In the genomic region with DNA sequence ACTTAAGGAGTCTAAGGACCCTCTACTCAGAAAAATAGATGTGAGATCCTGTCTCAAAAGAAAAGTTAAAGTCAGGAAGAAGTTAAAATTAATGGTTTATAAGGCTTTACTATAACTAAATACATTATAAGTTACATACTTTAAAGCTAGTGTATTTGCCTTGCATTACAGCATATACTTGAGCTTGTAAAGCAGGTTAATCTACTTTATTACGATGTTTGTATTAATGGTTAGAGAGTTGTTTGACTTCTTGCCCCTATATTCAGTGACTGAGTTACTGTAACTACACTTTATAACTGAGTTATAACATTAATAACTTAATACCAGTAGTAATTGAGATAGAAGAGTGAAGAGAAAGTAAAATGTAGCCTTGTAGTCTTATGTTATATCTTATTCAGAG, we compare ENCODE assay signal across 14 cellular contexts. TPM values are rescaled to one million over a fixed set of nuclear protein-coding genes. Genes with fewer than 3 reads are reported as not detected.
DNase-seq lines count a peak whose midpoint lies in the region; ATAC-seq, FAIRE-seq and TF ChIP-seq lines count a peak whose summit lies in the region.
"Had no signal": no experiment of that assay in that cellular context is flagged by ENCODE, and none has a peak within 500 bp of the region (broad histone marks: within the 10 kb centered on the region; RNA-seq: fewer than 3 reads in every experiment).

No MANE protein-coding gene starts in this region.

- no peaks in the 10 kb centered on the region for H3K27me3 Mint-ChIP-seq in activated naive CD4-positive, alpha-beta T cell treated with anti-CD3 and anti-CD28 coated beads, Interleukin-2, amount 10 ng/mL, durations not matched to agents 7 days and 5 days

- no peak for TF ChIP-seq POLR2A in stomach (IDR thresholded peaks at IDR 0.05)

- no peak for ATAC-seq in omental fat pad (ENCODE audit: low FRiP score)
- no peak for ATAC-seq in HG03457 (IDR thresholded peaks at IDR 0.05; ENCODE audit: unreplicated experiment)
- ATAC-seq: HCT116 had no signal

- H3K27me3 ChIP-seq in stomach = no peaks in the 10 kb centered on the region
- H3K27me3 ChIP-seq: brain microvascular endothelial cell, neural progenitor cell had no signal

- no peak for FAIRE-seq in kidney (lab: Jason Lieb, UNC)

- H3K36me3 Mint-ChIP-seq in activated naive CD4-positive, alpha-beta T cell treated with anti-CD3 and anti-CD28 coated beads, Interleukin-2, amount 10 ng/mL, durations not matched to agents 7 days and 5 days = peaks cover 18% of the 10 kb centered on the region

- no peaks in the 10 kb centered on the region for H3K9me3 Mint-ChIP-seq in activated naive CD4-positive, alpha-beta T cell treated with anti-CD3 and anti-CD28 coated beads, Interleukin-2, amount 10 ng/mL, durations not matched to agents 7 days and 5 days
- H3K9me3 Mint-ChIP-seq: neural progenitor cell had no signal

- H3K4me1 ChIP-seq in OCI-LY7 (ENCODE audit: insufficient read depth, low read length, poor library complexity, severe bottlenecking) (peaks cover 66% of the 10 kb centered on the region), kidney (ENCODE audit: control insufficient read depth in 1 of 2, insufficient read depth in 1 of 2, low read depth in 1 of 2, low read length in 2 of 2) (peaks cover 7 to 27% of the 10 kb centered on the region in 2 donors), stomach (peaks cover 34 to 85% (median 62%) of the 10 kb centered on the region in 4 donors)

- peaks cover 53% of the 10 kb centered on the region for H3K36me3 ChIP-seq in OCI-LY7 (ENCODE audit: insufficient read depth, low read length)
- peaks cover 6 to 10% of the 10 kb centered on the region in 2 donors for H3K36me3 ChIP-seq in kidney (ENCODE audit: control insufficient read depth in 1 of 2, insufficient read depth in 2 of 2, low read length in 2 of 2)
- peaks cover 13 to 34% (median 30%) of the 10 kb centered on the region in 4 donors for H3K36me3 ChIP-seq in stomach
- H3K36me3 ChIP-seq: neural progenitor cell had no signal

- no peak overlapping the region for H3K4me3 Mint-ChIP-seq in activated naive CD4-positive, alpha-beta T cell treated with anti-CD3 and anti-CD28 coated beads, Interleukin-2, amount 10 ng/mL, durations not matched to agents 7 days and 5 days
- H3K4me3 Mint-ChIP-seq: neural progenitor cell had no signal

- H2AFZ ChIP-seq in OCI-LY7 (ENCODE audit: low read length) = no peak overlapping the region
- H2AFZ ChIP-seq: neural progenitor cell had no signal

- intact Hi-C loops in OCI-LY7 (cut with micrococcal nuclease; ENCODE audit: unreplicated experiment) = loop anchor here (1.0 kb wide), 1 partner anchor 23 kb away; the partner anchor contains the start of gene CLTC
- intact Hi-C loops in kidney (cut with DNase I) = no loop called here
- intact Hi-C loops in stomach (cut with DNase I; ENCODE audit: low total_unique reads) = no loop called here

- H3K9ac ChIP-seq in kidney (ENCODE audit: low read length in 2 of 2) = no peak overlapping the region
- H3K9ac ChIP-seq: neural progenitor cell, SK-N-SH had no signal

- H3K4me3 ChIP-seq in OCI-LY7 (ENCODE audit: low read depth, low read length, poor library complexity, severe bottlenecking) (peak overlapping the region; percentile 57), kidney (ENCODE audit: low read length in 2 of 2) (no peak overlapping the region), stomach (no peak overlapping the region)
- H3K4me3 ChIP-seq: neural progenitor cell had no signal

- TF ChIP-seq CTCF in OCI-LY7 (conservative IDR thresholded peaks at IDR 0.05; ENCODE audit: low read length) (no peak), kidney (IDR thresholded peaks at IDR 0.05; ENCODE audit: borderline replicate concordance, extremely low read depth, insufficient read depth) (no peak), stomach (IDR thresholded peaks at IDR 0.05) (no peak), omental fat pad (IDR thresholded peaks at IDR 0.05) (no peak)

- BruUV-seq in OCI-LY7 (replicated peaks; lab: Mats Ljungman, UMichigan) = no TSS peak

- H3K27ac ChIP-seq in OCI-LY7 (ENCODE audit: low read depth, low read length, poor library complexity, severe bottlenecking) (peak overlapping the region; percentile 95), kidney (ENCODE audit: low read depth in 2 of 2, low read length in 2 of 2) (peak overlapping the region; percentile 4 to 20), stomach (peak overlapping the region in 3 of 5 donors; percentile 21 to 58 (median 31))
- H3K27ac ChIP-seq: brain microvascular endothelial cell had no signal

- peak overlapping the region; percentile 84 for H3K4me2 ChIP-seq in OCI-LY7 (ENCODE audit: low read length)
- H3K4me2 ChIP-seq: neural progenitor cell, SK-N-SH had no signal

- DNase-seq in activated naive CD4-positive, alpha-beta T cell treated with anti-CD3 and anti-CD28 coated beads, Interleukin-2, amount 10 ng/mL, durations not matched to agents 7 days and 5 days = no peak
- no peak for DNase-seq in activated naive CD4-positive, alpha-beta T cell (lab: John Stamatoyannopoulos, UW)
- DNase-seq in OCI-LY7 (ENCODE audit: low spot score) = no peak
- DNase-seq in kidney = no peak
- DNase-seq in stomach = no peak
- DNase-seq in omental fat pad (ENCODE audit: low spot score) = no peak
- no peak for DNase-seq in NCI-H187 (lab: John Stamatoyannopoulos, UW)
- DNase-seq: brain microvascular endothelial cell; NCI-H226; SK-N-SH; stimulated activated CD4-positive, alpha-beta T cell treated with anti-CD3 and anti-CD28 coated beads, Interleukin-2, amount 100 ng/mL, for 24 hours had no signal

- peaks cover 25% of the 10 kb centered on the region for H4K20me1 ChIP-seq in OCI-LY7 (ENCODE audit: insufficient read depth, low read length)

- H3K27ac Mint-ChIP-seq in activated naive CD4-positive, alpha-beta T cell treated with anti-CD3 and anti-CD28 coated beads, Interleukin-2, amount 10 ng/mL, durations not matched to agents 7 days and 5 days = peak overlapping the region; percentile 84
- H3K27ac Mint-ChIP-seq: neural progenitor cell had no signal

- no peak for TF ChIP-seq EP300 in stomach (IDR thresholded peaks at IDR 0.05)

- WGBS in stomach, 5 donors = 30 to 56% (median 45%) methylated on average over 1 of the region's 1 CpG

- CTCF ChIA-PET in activated naive CD4-positive, alpha-beta T cell treated with anti-CD3 and anti-CD28 coated beads, Interleukin-2, amount 10 ng/mL, durations not matched to agents 7 days and 5 days (lab: Charles Lee) = interaction anchor here (0.9 to 1.1 kb wide), 2 partner anchors 10 to 28 kb away, joined by 3 read pairs; no protein-coding TSS in a partner anchor
- CTCF ChIA-PET in OCI-LY7 (lab: Charles Lee; ENCODE audit: unreplicated experiment) = interaction anchor here (0.7 to 1.0 kb wide), 2 partner anchors 9 to 23 kb away, joined by 3 to 4 read pairs; partner anchors contain the start of gene CLTC

- H3K79me2 ChIP-seq in OCI-LY7 (ENCODE audit: insufficient read depth, low read depth, low read length) = peaks cover 93% of the 10 kb centered on the region

- no peaks in the 10 kb centered on the region for H3K9me3 ChIP-seq in OCI-LY7 (ENCODE audit: low read length)
- H3K9me3 ChIP-seq in kidney (ENCODE audit: control insufficient read depth in 1 of 2, low read length in 2 of 2) = no peaks in the 10 kb centered on the region
- H3K9me3 ChIP-seq in stomach = no peaks in the 10 kb centered on the region
- H3K9me3 ChIP-seq: SK-N-SH had no signal

- no peaks in the 10 kb centered on the region for H3K9me2 ChIP-seq in OCI-LY7 (ENCODE audit: insufficient read depth, low read length)
- H3K9me2 ChIP-seq: SK-N-SH had no signal

- peaks cover 40% of the 10 kb centered on the region for H3K4me1 Mint-ChIP-seq in activated naive CD4-positive, alpha-beta T cell treated with anti-CD3 and anti-CD28 coated beads, Interleukin-2, amount 10 ng/mL, durations not matched to agents 7 days and 5 days
- H3K4me1 Mint-ChIP-seq: neural progenitor cell had no signal

- POLR2A ChIA-PET in OCI-LY7 (lab: Charles Lee) = interaction anchor here (0.7 to 2.8 kb wide), 11 partner anchors 9 to 250 kb away, joined by 3 to 23 read pairs (median 4); partner anchors contain the start of genes CLTC, RPS6KB1 and TUBD1

RNA-seq across cellular contexts. Expression of gene CLTC, which starts 22.8 kb away (rescaled TPM):
- 123 and 155 TPM in 2 replicates for total RNA-seq in OCI-LY7 (2014; rRNA removed; shearing (Covaris generic))
- total RNA-seq in OCI-LY7 (2022) = 214 and 227 TPM in 2 replicates
- 259 TPM for total RNA-seq in kidney
- 213 TPM for polyA plus RNA-seq in kidney (ENCODE audit: insufficient read depth, low read depth, low replicate concordance)
- total RNA-seq in stomach = 100 to 1,000 TPM; 129 to 363 (median 207) TPM
- 10 to 100 TPM; 38.5 to 79.3 (median 40.8) TPM for polyA plus RNA-seq in stomach
- 100 to 1,000 TPM; 217 to 241 (median 230) TPM for total RNA-seq in omental fat pad

Comparison
In these comparisons a context has a peak if more than half of its experiments do, and no peak if none do; other contexts are left out.
1. H3K27ac ChIP-seq: peak in every context shown above with its lines; median percentile 95 in OCI-LY7; 31 in stomach; 12 in kidney.